ENCODE assay signal across 1 cellular context in genomic region chr7:93316730-93317129, GRCh38.
TF ChIP-seq lines count a peak whose summit lies in the region.

No MANE protein-coding gene starts in this region.

TF ChIP-seq in IMR-90, 13 proteins besides CTCF, POLR2A, EP300 and RAD21 (continued from another document):
- TF ChIP-seq, protein P1, sequence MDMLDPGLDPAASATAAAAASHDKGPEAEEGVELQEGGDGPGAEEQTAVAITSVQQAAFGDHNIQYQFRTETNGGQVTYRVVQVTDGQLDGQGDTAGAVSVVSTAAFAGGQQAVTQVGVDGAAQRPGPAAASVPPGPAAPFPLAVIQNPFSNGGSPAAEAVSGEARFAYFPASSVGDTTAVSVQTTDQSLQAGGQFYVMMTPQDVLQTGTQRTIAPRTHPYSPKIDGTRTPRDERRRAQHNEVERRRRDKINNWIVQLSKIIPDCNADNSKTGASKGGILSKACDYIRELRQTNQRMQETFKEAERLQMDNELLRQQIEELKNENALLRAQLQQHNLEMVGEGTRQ (IDR thresholded peaks at IDR 0.05; ENCODE audit: low read depth, low read length), result no peak
- TF ChIP-seq MXI1 (IDR thresholded peaks at IDR 0.05; ENCODE audit: borderline replicate concordance, low read depth, low read length) (no peak), BHLHE40 (IDR thresholded peaks at IDR 0.05; ENCODE audit: low read depth, low read length) (no peak), RFX5 (IDR thresholded peaks at IDR 0.05; ENCODE audit: low read depth, low read length) (no peak), CEBPB (IDR thresholded peaks at IDR 0.05; ENCODE audit: low read depth, low read length) (no peak)
